In the genomic region with DNA sequence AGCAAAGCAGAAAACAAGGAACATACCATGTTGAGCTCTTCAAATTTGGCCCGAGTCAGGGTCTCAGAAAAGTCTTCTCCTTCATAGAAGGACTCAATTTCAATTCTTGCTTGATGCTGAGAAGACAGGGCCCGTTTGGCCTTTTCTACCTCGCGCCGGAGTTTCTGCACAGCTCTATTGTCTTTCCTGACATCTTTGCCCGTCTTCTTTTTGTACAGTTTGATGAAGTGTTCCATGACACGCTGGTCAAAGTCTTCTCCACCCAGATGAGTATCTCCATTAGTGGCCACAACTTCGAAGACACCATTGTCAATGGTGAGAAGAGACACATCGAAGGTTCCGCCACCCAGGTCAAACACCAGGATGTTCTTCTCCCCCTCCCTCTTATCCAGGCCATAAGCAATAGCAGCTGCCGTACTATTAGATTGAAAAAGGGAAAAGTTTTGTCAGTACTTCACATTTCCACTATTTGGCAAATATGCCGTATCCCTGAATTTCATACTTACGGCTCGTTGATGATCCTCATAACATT, we compare ENCODE assay signal across 9 cellular contexts. TPM values are rescaled to one million over a fixed set of nuclear protein-coding genes. Genes with fewer than 3 reads are reported as not detected.
DNase-seq lines count a peak whose midpoint lies in the region; ATAC-seq and TF ChIP-seq lines count a peak whose summit lies in the region.
"Had no signal": no experiment of that assay in that cellular context is flagged by ENCODE, and none has a peak within 500 bp of the region (broad histone marks: within the 10 kb centered on the region; RNA-seq: fewer than 3 reads in every experiment).

No MANE protein-coding gene starts in this region.

- no peak for DNase-seq in activated T-cell treated with anti-CD3 and anti-CD28 coated beads, Interleukin-2, amount 50 U/mL, for 72 hours
- DNase-seq in activated T-cell treated with anti-CD3 and anti-CD28 coated beads for 4 hours (no peak), kidney epithelial cell (ENCODE audit: low read depth) (no peak), thoracic aorta (ENCODE audit: low spot score) (no peak), NCI-H446 treated with DMSO at 0.1 percent for 48 hours (lab: John Stamatoyannopoulos, UW) (no peak), cerebellum (ENCODE audit: low spot score) (no peak)
- no peak for DNase-seq in activated naive CD8-positive, alpha-beta T cell treated with anti-CD3 and anti-CD28 coated beads, Interleukin-2, amount 10 ng/mL, durations not matched to agents 7 days and 5 days
- DNase-seq: NCI-H2081 treated with DMSO at 0.1 percent for 48 hours had no signal

- no peaks in the 10 kb centered on the region for H3K27me3 Mint-ChIP-seq in activated T-cell treated with anti-CD3 and anti-CD28 coated beads, Interleukin-2, amount 50 U/mL, for 72 hours (ENCODE audit: low read depth)
- no peaks in the 10 kb centered on the region for H3K27me3 Mint-ChIP-seq in activated naive CD8-positive, alpha-beta T cell treated with anti-CD3 and anti-CD28 coated beads, Interleukin-2, amount 10 ng/mL, durations not matched to agents 7 days and 5 days

- peak overlapping the region; percentile 99 for H3K27ac Mint-ChIP-seq in activated T-cell treated with anti-CD3 and anti-CD28 coated beads, Interleukin-2, amount 50 U/mL, for 72 hours
- peak overlapping the region; percentile 76 for H3K27ac Mint-ChIP-seq in activated naive CD8-positive, alpha-beta T cell treated with anti-CD3 and anti-CD28 coated beads, Interleukin-2, amount 10 ng/mL, durations not matched to agents 7 days and 5 days

- H3K4me1 ChIP-seq in thoracic aorta (ENCODE audit: control insufficient read depth in 1 of 2, low read depth in 2 of 2): peaks cover 45 to 62% of the 10 kb centered on the region in 2 donors

- no peak overlapping the region for H3K27ac ChIP-seq in thoracic aorta

- H3K36me3 Mint-ChIP-seq in activated T-cell treated with anti-CD3 and anti-CD28 coated beads, Interleukin-2, amount 50 U/mL, for 72 hours (ENCODE audit: insufficient read depth in 2 of 2): peaks cover 36 to 59% of the 10 kb centered on the region in 2 donors
- peaks cover 40% of the 10 kb centered on the region for H3K36me3 Mint-ChIP-seq in activated naive CD8-positive, alpha-beta T cell treated with anti-CD3 and anti-CD28 coated beads, Interleukin-2, amount 10 ng/mL, durations not matched to agents 7 days and 5 days

- TF ChIP-seq CTCF in kidney epithelial cell (IDR thresholded peaks at IDR 0.05; ENCODE audit: insufficient read depth, low read length, poor library complexity, severe bottlenecking): no peak
- TF ChIP-seq CTCF in thoracic aorta (IDR thresholded peaks at IDR 0.05): no peak

- H3K27me3 ChIP-seq in kidney epithelial cell (ENCODE audit: control insufficient read depth, insufficient read depth, low read length) (no peaks in the 10 kb centered on the region), thoracic aorta (replicated peaks; ENCODE audit: insufficient read depth) (no peaks in the 10 kb centered on the region)

- no peaks in the 10 kb centered on the region for H3K9me3 Mint-ChIP-seq in activated T-cell treated with anti-CD3 and anti-CD28 coated beads, Interleukin-2, amount 50 U/mL, for 72 hours
- H3K9me3 Mint-ChIP-seq in activated naive CD8-positive, alpha-beta T cell treated with anti-CD3 and anti-CD28 coated beads, Interleukin-2, amount 10 ng/mL, durations not matched to agents 7 days and 5 days: no peaks in the 10 kb centered on the region

- no peak for ATAC-seq in activated T-cell treated with anti-CD3 and anti-CD28 coated beads, Interleukin-2, amount 50 U/mL, for 72 hours (replicated peaks in 1 of 2)
- no peak for ATAC-seq in activated naive CD8-positive, alpha-beta T cell treated with anti-CD3 and anti-CD28 coated beads, Interleukin-2, amount 10 ng/mL, durations not matched to agents 7 days and 5 days (ENCODE audit: low read depth)
- no peak for ATAC-seq in thoracic aorta (ENCODE audit: insufficient number of reproducible peaks, low FRiP score, low read depth)
- ATAC-seq in activated CD4-positive, CD25-positive, alpha-beta regulatory T cell treated with anti-CD3 and anti-CD28 coated beads, Interleukin-2, amount 50 U/mL, for 24 hours: no peak

- POLR2A ChIA-PET in activated naive CD8-positive, alpha-beta T cell treated with anti-CD3 and anti-CD28 coated beads, Interleukin-2, amount 10 ng/mL, durations not matched to agents 7 days and 5 days (lab: Charles Lee): interaction anchor here (0.6 to 1.2 kb wide), 2 partner anchors 22 to 35 kb away, joined by 3 read pairs; a partner anchor contains a TSS

- H3K4me3 ChIP-seq in kidney epithelial cell (ENCODE audit: low read depth, low read length) (peak overlapping the region; percentile 95), thoracic aorta (peak overlapping the region; percentile 98)

- H3K9me3 ChIP-seq in thoracic aorta: no peaks in the 10 kb centered on the region

- H3K36me3 ChIP-seq in kidney epithelial cell (ENCODE audit: control insufficient read depth, insufficient read depth, low read length) (peaks cover 1% of the 10 kb centered on the region), thoracic aorta (peaks cover 30% of the 10 kb centered on the region)

- H3K4me1 Mint-ChIP-seq in activated T-cell treated with anti-CD3 and anti-CD28 coated beads, Interleukin-2, amount 50 U/mL, for 72 hours (ENCODE audit: low read depth): peaks cover 77% of the 10 kb centered on the region
- peaks cover 38% of the 10 kb centered on the region for H3K4me1 Mint-ChIP-seq in activated naive CD8-positive, alpha-beta T cell treated with anti-CD3 and anti-CD28 coated beads, Interleukin-2, amount 10 ng/mL, durations not matched to agents 7 days and 5 days

- H3K4me3 Mint-ChIP-seq in activated T-cell treated with anti-CD3 and anti-CD28 coated beads, Interleukin-2, amount 50 U/mL, for 72 hours: peak overlapping the region; percentile 90 to 94
- H3K4me3 Mint-ChIP-seq in activated naive CD8-positive, alpha-beta T cell treated with anti-CD3 and anti-CD28 coated beads, Interleukin-2, amount 10 ng/mL, durations not matched to agents 7 days and 5 days: peak overlapping the region; percentile 99

RNA-seq across cellular contexts. Expression of a gene that starts 2.2 kb away (rescaled TPM):
- 100 to 1,000 TPM; 211 to 290 TPM for total RNA-seq in activated T-cell treated with anti-CD3 and anti-CD28 coated beads, Interleukin-2, amount 50 U/mL, for 72 hours
- total RNA-seq in activated naive CD8-positive, alpha-beta T cell treated with anti-CD3 and anti-CD28 coated beads, Interleukin-2, amount 10 ng/mL, durations not matched to agents 7 days and 5 days: 10 to 100 TPM; 77.4 to 81.3 TPM
- 387 and 410 TPM in 2 replicates for total RNA-seq in kidney epithelial cell
- total RNA-seq in thoracic aorta: 100 to 1,000 TPM; 127 to 207 TPM
- total RNA-seq in cerebellum: 37.9 TPM

RNA-seq across cellular contexts. Expression of a gene that starts 22.6 kb away (rescaled TPM):
- total RNA-seq in activated T-cell treated with anti-CD3 and anti-CD28 coated beads, Interleukin-2, amount 50 U/mL, for 72 hours: 10 to 100 TPM; 40.0 to 51.9 TPM
- total RNA-seq in activated naive CD8-positive, alpha-beta T cell treated with anti-CD3 and anti-CD28 coated beads, Interleukin-2, amount 10 ng/mL, durations not matched to agents 7 days and 5 days: 10 to 100 TPM; 57.8 to 58.7 TPM
- total RNA-seq in kidney epithelial cell: 30.4 and 36.7 TPM in 2 replicates
- total RNA-seq in thoracic aorta: 100 to 1,000 TPM in 1 of 2 donors, 10 to 100 TPM in 1; 82.8 to 105 TPM
- 83.3 TPM for total RNA-seq in cerebellum

RNA-seq across cellular contexts. Expression of a gene that starts 38.6 kb away (rescaled TPM):
- 10 to 100 TPM; 28.1 to 32.7 TPM for total RNA-seq in activated T-cell treated with anti-CD3 and anti-CD28 coated beads, Interleukin-2, amount 50 U/mL, for 72 hours
- 10 to 100 TPM in 1 of 2 experiments, 1 to 10 TPM in 1; 9.9 to 12.3 TPM for total RNA-seq in activated naive CD8-positive, alpha-beta T cell treated with anti-CD3 and anti-CD28 coated beads, Interleukin-2, amount 10 ng/mL, durations not matched to agents 7 days and 5 days
- total RNA-seq in kidney epithelial cell (19.8 and 24.2 TPM in 2 replicates), thoracic aorta (1 to 10 TPM; 8.1 to 9.9 TPM), cerebellum (11.1 TPM)

RNA-seq across cellular contexts. Expression of a gene that starts 49.4 kb away (rescaled TPM):
- 10 to 100 TPM; 38.0 to 41.4 TPM for total RNA-seq in activated T-cell treated with anti-CD3 and anti-CD28 coated beads, Interleukin-2, amount 50 U/mL, for 72 hours
- 10 to 100 TPM; 48.8 to 50.4 TPM for total RNA-seq in activated naive CD8-positive, alpha-beta T cell treated with anti-CD3 and anti-CD28 coated beads, Interleukin-2, amount 10 ng/mL, durations not matched to agents 7 days and 5 days
- total RNA-seq in kidney epithelial cell: 24.7 and 25.3 TPM in 2 replicates
- 10 to 100 TPM; 33.9 to 34.9 TPM for total RNA-seq in thoracic aorta
- 23.1 TPM for total RNA-seq in cerebellum
